23 cellular contexts compared by ENCODE assay signal in genomic region chr14:34436960-34437728, GRCh38. TPM values are rescaled to one million over a fixed set of nuclear protein-coding genes. Genes with fewer than 3 reads are reported as not detected.
DNase-seq lines count a peak whose midpoint lies in the region; ATAC-seq and TF ChIP-seq lines count a peak whose summit lies in the region.
"Had no signal": no experiment of that assay in that cellular context is flagged by ENCODE, and none has a peak within 500 bp of the region (broad histone marks: within the 10 kb centered on the region; RNA-seq: fewer than 3 reads in every experiment).

No MANE protein-coding gene starts in this region.

- H3K27ac Mint-ChIP-seq in progenitor cell of endocrine pancreas, result peak overlapping the region; percentile 15
- H3K27ac Mint-ChIP-seq: activated CD4-positive, alpha-beta memory T cell treated with anti-CD3 and anti-CD28 coated beads for 36 hours; activated naive CD4-positive, alpha-beta T cell treated with anti-CD3 and anti-CD28 coated beads, Interleukin-2, amount 10 ng/mL, durations not matched to agents 7 days and 5 days; natural killer cell treated with Interleukin-12 subunit alpha and Interleukin-12 subunit beta and Interleukin-15 and Interleukin-18, amount 100 ng/mL, for 72 hours had no signal

- peak overlapping the region; percentile 52 for H3K27ac ChIP-seq in PC-3 (ENCODE audit: low read length)
- H3K27ac ChIP-seq: body of pancreas, heart left ventricle, HL-60, prostate gland, spleen, thoracic aorta had no signal

- H3K4me1 ChIP-seq in PC-3 (ENCODE audit: insufficient read depth, low read length), result peaks cover 37% of the 10 kb centered on the region
- H3K4me1 ChIP-seq: prostate gland had no signal

- H3K4me2 ChIP-seq in PC-3 (ENCODE audit: low read length), result peak overlapping the region; percentile 61

- intact Hi-C loops in PC-3 (cut with micrococcal nuclease), result loop anchor here (2.0 to 5.0 kb wide), 3 partner anchors 16 to 105 kb away; no protein-coding TSS in a partner anchor
- intact Hi-C loops in posterior cingulate gyrus (cut with DNase I), result no loop called here

- ATAC-seq in PC-3 (peak; percentile 9), GM19328 (IDR thresholded peaks at IDR 0.05; ENCODE audit: unreplicated experiment) (no peak)
- ATAC-seq: body of pancreas; heart left ventricle; K562; natural killer cell treated with Interleukin-12 subunit alpha and Interleukin-12 subunit beta and Interleukin-15 and Interleukin-18, amount 100 ng/mL, for 72 hours had no signal

- peaks cover 10% of the 10 kb centered on the region for H3F3A ChIP-seq in PC-3 (ENCODE audit: low read length, unreplicated experiment)

- H3K4me3 ChIP-seq in PC-3 (ENCODE audit: low read length) (no peak overlapping the region), H7 (ENCODE audit: insufficient read depth, low read depth, low read length) (no peak overlapping the region)
- H3K4me3 ChIP-seq: body of pancreas, heart left ventricle, K562, lung, prostate gland, spleen, thoracic aorta had no signal

- BruUV-seq in PC-3 (replicated peaks; lab: Mats Ljungman, UMichigan), result no TSS peak

- no peaks in the 10 kb centered on the region for H3K27me3 ChIP-seq in PC-3 (ENCODE audit: low read length)
- H3K27me3 ChIP-seq in H7 (ENCODE audit: control insufficient read depth, insufficient read depth, low read length), result no peaks in the 10 kb centered on the region
- H3K27me3 ChIP-seq: body of pancreas, heart left ventricle, spleen had no signal

- H3K4me3 Mint-ChIP-seq in progenitor cell of endocrine pancreas (ENCODE audit: low read depth), result no peak overlapping the region
- H3K4me3 Mint-ChIP-seq: activated CD4-positive, alpha-beta memory T cell treated with anti-CD3 and anti-CD28 coated beads for 36 hours; activated naive CD4-positive, alpha-beta T cell treated with anti-CD3 and anti-CD28 coated beads, Interleukin-2, amount 10 ng/mL, durations not matched to agents 7 days and 5 days; immature natural killer cell; natural killer cell treated with Interleukin-12 subunit alpha and Interleukin-12 subunit beta and Interleukin-15 and Interleukin-18, amount 100 ng/mL, for 72 hours had no signal

- H3K9ac ChIP-seq in PC-3 (ENCODE audit: low read length), result no peak overlapping the region

- DNase-seq in EL (peak; percentile 8), PC-3 (no peak), fibroblast of peridontal ligament (ENCODE audit: extremely low read depth) (peak; percentile 15), progenitor cell of endocrine pancreas (ENCODE audit: low spot score, unreplicated experiment) (no peak), H7 (no peak), anterior cingulate cortex (lab: John Stamatoyannopoulos, UW) (no peak), posterior cingulate gyrus (no peak)
- DNase-seq: activated CD4-positive, alpha-beta memory T cell treated with anti-CD3 and anti-CD28 coated beads for 36 hours; activated naive CD4-positive, alpha-beta T cell treated with anti-CD3 and anti-CD28 coated beads, Interleukin-2, amount 10 ng/mL, durations not matched to agents 7 days and 5 days; activated T-cell treated with anti-CD3 and anti-CD28 coated beads, Interleukin-2, amount 50 U/mL, for 1 hour; body of pancreas; heart left ventricle; immature natural killer cell; NCI-H2029; NCI-H446 treated with DMSO at 0.1 percent for 48 hours; spleen had no signal

- H3K36me3 Mint-ChIP-seq in progenitor cell of endocrine pancreas (ENCODE audit: insufficient read depth), result peaks cover 8% of the 10 kb centered on the region
- H3K36me3 Mint-ChIP-seq: activated CD4-positive, alpha-beta memory T cell treated with anti-CD3 and anti-CD28 coated beads for 36 hours; natural killer cell treated with Interleukin-12 subunit alpha and Interleukin-12 subunit beta and Interleukin-15 and Interleukin-18, amount 100 ng/mL, for 72 hours had no signal

- peaks cover 13% of the 10 kb centered on the region for H4K20me1 ChIP-seq in PC-3 (ENCODE audit: low read length)

- no peak for TF ChIP-seq CTCF in PC-3 (conservative IDR thresholded peaks at IDR 0.05; ENCODE audit: low read depth, low read length)
- TF ChIP-seq CTCF in progenitor cell of endocrine pancreas (IDR thresholded peaks at IDR 0.05; ENCODE audit: unreplicated experiment), result no peak

- CTCF ChIA-PET in PC-3 (lab: Charles Lee), result interaction anchor here (0.9 to 1.0 kb wide), 2 partner anchors 15 to 60 kb away, joined by 6 to 9 read pairs; no protein-coding TSS in a partner anchor

- H3K4me1 Mint-ChIP-seq in progenitor cell of endocrine pancreas (ENCODE audit: low read depth), result peaks cover 18% of the 10 kb centered on the region
- H3K4me1 Mint-ChIP-seq: activated naive CD4-positive, alpha-beta T cell treated with anti-CD3 and anti-CD28 coated beads, Interleukin-2, amount 10 ng/mL, durations not matched to agents 7 days and 5 days had no signal

- H3K79me2 ChIP-seq in PC-3 (ENCODE audit: low read length), result peaks cover 56% of the 10 kb centered on the region

- peaks cover 6% of the 10 kb centered on the region for H3K9me3 Mint-ChIP-seq in progenitor cell of endocrine pancreas (ENCODE audit: low read depth)
- H3K9me3 Mint-ChIP-seq: activated CD4-positive, alpha-beta memory T cell treated with anti-CD3 and anti-CD28 coated beads for 36 hours; activated naive CD4-positive, alpha-beta T cell treated with anti-CD3 and anti-CD28 coated beads, Interleukin-2, amount 10 ng/mL, durations not matched to agents 7 days and 5 days; natural killer cell treated with Interleukin-12 subunit alpha and Interleukin-12 subunit beta and Interleukin-15 and Interleukin-18, amount 100 ng/mL, for 72 hours had no signal

- no peak overlapping the region for H2AFZ ChIP-seq in PC-3 (ENCODE audit: low read length)

- H3K9me3 ChIP-seq in PC-3 (ENCODE audit: low read length), result no peaks in the 10 kb centered on the region
- H3K9me3 ChIP-seq: body of pancreas, heart left ventricle, prostate gland, spleen, thoracic aorta had no signal

- H3K36me3 ChIP-seq in PC-3 (ENCODE audit: low read depth, low read length) (peaks cover 12% of the 10 kb centered on the region; the same call in 1 of the 2 replicates), H7 (replicated peaks; ENCODE audit: control insufficient read depth, insufficient read depth, low read length) (no peaks in the 10 kb centered on the region)
- H3K36me3 ChIP-seq: prostate gland, thoracic aorta had no signal

- no peaks in the 10 kb centered on the region for H3K27me3 Mint-ChIP-seq in progenitor cell of endocrine pancreas
- H3K27me3 Mint-ChIP-seq: activated CD4-positive, alpha-beta memory T cell treated with anti-CD3 and anti-CD28 coated beads for 36 hours; activated naive CD4-positive, alpha-beta T cell treated with anti-CD3 and anti-CD28 coated beads, Interleukin-2, amount 10 ng/mL, durations not matched to agents 7 days and 5 days; natural killer cell treated with Interleukin-12 subunit alpha and Interleukin-12 subunit beta and Interleukin-15 and Interleukin-18, amount 100 ng/mL, for 72 hours had no signal

- no peaks in the 10 kb centered on the region for H3K9me2 ChIP-seq in PC-3 (replicated peaks; ENCODE audit: low read length)

- POLR2A ChIA-PET in PC-3 (lab: Charles Lee; ENCODE audit: unreplicated experiment), result interaction anchor here (0.6 to 0.7 kb wide), 4 partner anchors 13 to 1379 kb away, joined by 3 to 12 read pairs (median 6); no protein-coding TSS in a partner anchor

RNA-seq across cellular contexts. Expression of gene SPTSSA, which starts 24.9 kb away (rescaled TPM):
- total RNA-seq in PC-3 (2014; rRNA removed), result 8.7 and 14.0 TPM in 2 replicates
- total RNA-seq in progenitor cell of endocrine pancreas, result 17.4 and 20.2 TPM in 2 replicates
- total RNA-seq in H7 (2014; rRNA removed; shearing (Covaris generic)), result 16.0 and 18.7 TPM in 2 replicates

Comparison
In these comparisons a context has a peak if more than half of its experiments do, and no peak if none do; other contexts are left out.
1. DNase-seq: peak in EL (single experiment) and fibroblast of peridontal ligament (single experiment); none in PC-3 (single experiment), progenitor cell of endocrine pancreas (single experiment), H7 (single experiment), anterior cingulate cortex (0 of 58) and posterior cingulate gyrus (0 of 10).